In genomic region chr20:17648782-17649730, GRCh38 we compare ENCODE assay signal across 9 cellular contexts. TPM values are rescaled to one million over a fixed set of nuclear protein-coding genes. Genes with fewer than 3 reads are reported as not detected.
DNase-seq lines count a peak whose midpoint lies in the region; ATAC-seq and TF ChIP-seq lines count a peak whose summit lies in the region.
"Had no signal": no experiment of that assay in that cellular context is flagged by ENCODE, and none has a peak within 500 bp of the region (broad histone marks: within the 10 kb centered on the region; RNA-seq: fewer than 3 reads in every experiment).

No MANE protein-coding gene starts in this region.

- intact Hi-C loops in right cardiac atrium (cut with DNase I) = no loop called here

- H3K4me3 ChIP-seq in NB4 (ENCODE audit: low read depth, low read length) = no peak overlapping the region
- no peak overlapping the region for H3K4me3 ChIP-seq in right cardiac atrium (ENCODE audit: low read length)

- no peaks in the 10 kb centered on the region for H3K27me3 ChIP-seq in right cardiac atrium (ENCODE audit: control insufficient read depth, insufficient read depth)

- TF ChIP-seq POLR2A in NB4 (IDR thresholded peaks at IDR 0.05; ENCODE audit: extremely low read depth, insufficient read length) = no peak

- DNase-seq in GF-D8 (lab: John Stamatoyannopoulos, UW) (peak; percentile 28), NB4 (ENCODE audit: low read depth) (peak; percentile 72), right cardiac atrium (peak in 2 of 3 donors; percentile 74 to 77), islet precursor cell (no peak), SKM-1 (lab: John Stamatoyannopoulos, UW; ENCODE audit: unreplicated experiment) (no peak)
- peak; percentile 42 for DNase-seq in activated T-cell treated with anti-CD3 and anti-CD28 coated beads, Interleukin-2, amount 50 U/mL, for 1 hour
- peak; percentile 8 for DNase-seq in stimulated activated CD8-positive, alpha-beta memory T cell treated with anti-CD3 and anti-CD28 coated beads, Interleukin-4, amount 100 ng/mL, for 24 hours (ENCODE audit: low read depth)

- WGBS in right cardiac atrium = 50% methylated on average over 20 of the region's 20 CpGs

- ATAC-seq in right cardiac atrium (peak in 1 of 2 donors; percentile 32), GM21737 (IDR thresholded peaks at IDR 0.05; ENCODE audit: unreplicated experiment) (no peak)

- H3K4me1 ChIP-seq in right cardiac atrium (ENCODE audit: control insufficient read depth, insufficient read depth, low read length) = peaks cover 29% of the 10 kb centered on the region

- H3K9me3 ChIP-seq in right cardiac atrium (ENCODE audit: control insufficient read depth, low read length) = no peaks in the 10 kb centered on the region

- TF ChIP-seq CTCF in NB4 (IDR thresholded peaks at IDR 0.05; ENCODE audit: low read depth, low read length) = peak; percentile 58

- no peak overlapping the region for H3K27ac ChIP-seq in right cardiac atrium (ENCODE audit: low read length)

RNA-seq across cellular contexts. Expression of gene RRBP1, which starts 33.0 kb away (rescaled TPM):
- 100 to 1,000 TPM in 1 of 4 donors, 10 to 100 TPM in 3; 49.8 to 120 (median 57.1) TPM for total RNA-seq in right cardiac atrium
- polyA plus RNA-seq in right cardiac atrium = 38.2 TPM

RNA-seq across cellular contexts. Expression of gene BANF2, which starts 50.7 kb away (rescaled TPM):
- not detected for total RNA-seq in right cardiac atrium
- not detected for polyA plus RNA-seq in right cardiac atrium
- total RNA-seq: LHCN-M2 had no signal

Comparison
In these comparisons a context has a peak if more than half of its experiments do, and no peak if none do; other contexts are left out.
1. DNase-seq: peak in GF-D8 (single experiment), NB4 (single experiment), activated T-cell treated with anti-CD3 and anti-CD28 coated beads, Interleukin-2, amount 50 U/mL, for 1 hour (single experiment), right cardiac atrium (2 of 3) and stimulated activated CD8-positive, alpha-beta memory T cell treated with anti-CD3 and anti-CD28 coated beads, Interleukin-4, amount 100 ng/mL, for 24 hours (single experiment); none in islet precursor cell (single experiment) and SKM-1 (single experiment).